9 cellular contexts compared by ENCODE assay signal in the genomic region with DNA sequence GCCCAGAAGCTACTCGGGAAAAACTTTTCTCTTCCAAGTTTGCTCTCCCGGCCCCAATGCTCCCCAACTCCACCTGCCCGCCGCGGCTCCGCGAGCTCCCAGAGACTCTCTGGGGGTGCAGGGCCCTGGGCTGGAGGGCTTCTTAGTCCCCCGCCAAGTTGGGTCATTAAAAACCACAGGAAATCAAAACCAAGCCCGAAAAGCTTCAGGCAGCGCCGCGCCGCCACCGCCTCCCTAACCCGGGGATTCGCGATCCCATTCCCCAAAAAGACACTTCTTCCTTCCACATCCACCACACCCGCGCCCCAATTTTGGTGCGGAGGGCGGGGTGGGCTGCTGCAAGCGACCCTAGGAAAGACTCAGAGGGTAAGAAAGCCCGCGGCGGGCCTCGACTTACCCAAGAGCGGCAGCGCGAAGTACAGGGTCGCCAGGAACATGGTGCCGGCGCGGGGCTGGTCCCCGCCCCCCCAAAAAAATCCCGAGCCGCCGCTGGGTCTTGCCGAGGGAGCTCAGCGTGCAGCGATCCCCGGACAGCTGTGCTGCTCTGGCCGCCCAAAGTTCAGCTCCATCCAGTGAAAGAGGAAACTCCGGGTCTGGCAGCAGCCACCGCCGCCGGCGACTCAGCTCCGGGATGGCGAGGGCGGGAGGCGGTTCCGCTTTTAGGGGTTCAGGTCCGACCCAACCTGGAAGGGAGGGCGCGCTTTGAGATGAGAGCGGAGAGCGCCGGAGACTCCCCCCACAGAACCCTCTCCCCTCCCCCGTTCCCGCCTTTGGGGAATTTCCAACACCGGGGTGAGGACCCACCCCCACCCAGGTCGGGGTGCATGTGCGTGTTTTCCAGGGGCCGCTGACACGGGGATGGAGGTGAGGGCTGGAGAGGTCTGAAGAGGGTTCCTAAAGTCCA. TPM values are rescaled to one million over a fixed set of nuclear protein-coding genes. Genes with fewer than 3 reads are reported as not detected.
DNase-seq lines count a peak whose midpoint lies in the region; ATAC-seq, FAIRE-seq and TF ChIP-seq lines count a peak whose summit lies in the region.
"Had no signal": no experiment of that assay in that cellular context is flagged by ENCODE, and none has a peak within 500 bp of the region (broad histone marks: within the 10 kb centered on the region; RNA-seq: fewer than 3 reads in every experiment).

No MANE protein-coding gene starts in this region.

- H3K27me3 Mint-ChIP-seq in activated CD8-positive, alpha-beta memory T cell treated with anti-CD3 and anti-CD28 coated beads, Interleukin-2, amount 10 ng/mL, durations not matched to agents 7 days and 5 days, result peaks cover 71% of the 10 kb centered on the region
- no peaks in the 10 kb centered on the region for H3K27me3 Mint-ChIP-seq in chondrocyte (ENCODE audit: low read depth)

- TF ChIP-seq CTCF in chondrocyte (IDR thresholded peaks at IDR 0.05) (no peak), lower leg skin (IDR thresholded peaks at IDR 0.05) (no peak), upper lobe of right lung (IDR thresholded peaks at IDR 0.05) (no peak)

- peaks cover 3% of the 10 kb centered on the region for H3K36me3 Mint-ChIP-seq in activated CD8-positive, alpha-beta memory T cell treated with anti-CD3 and anti-CD28 coated beads, Interleukin-2, amount 10 ng/mL, durations not matched to agents 7 days and 5 days
- peaks cover 3% of the 10 kb centered on the region for H3K36me3 Mint-ChIP-seq in chondrocyte (ENCODE audit: low read depth)
- H3K36me3 Mint-ChIP-seq: IgD-negative memory B cell had no signal

- H3K36me3 ChIP-seq in upper lobe of right lung, result no peaks in the 10 kb centered on the region

- ATAC-seq in activated CD8-positive, alpha-beta memory T cell treated with anti-CD3 and anti-CD28 coated beads, Interleukin-2, amount 10 ng/mL, durations not matched to agents 7 days and 5 days, result no peak
- ATAC-seq in upper lobe of right lung, result peak; percentile 26
- ATAC-seq in HG02970 (IDR thresholded peaks at IDR 0.05; ENCODE audit: low FRiP score, unreplicated experiment), result no peak
- no peak for ATAC-seq in GM19324 (IDR thresholded peaks at IDR 0.05; ENCODE audit: low FRiP score, unreplicated experiment)

- WGBS in lower leg skin, 2 donors, result 1% methylated on average over 47 to 61 of the region's 65 CpGs

- H3K4me3 ChIP-seq in lower leg skin (ENCODE audit: low read depth, poor library complexity, severe bottlenecking) (peak overlapping the region; percentile 41), upper lobe of right lung (peak overlapping the region; percentile 42)

- H3K4me3 Mint-ChIP-seq in activated CD8-positive, alpha-beta memory T cell treated with anti-CD3 and anti-CD28 coated beads, Interleukin-2, amount 10 ng/mL, durations not matched to agents 7 days and 5 days, result no peak overlapping the region
- H3K4me3 Mint-ChIP-seq in chondrocyte (ENCODE audit: unreplicated experiment), result peak overlapping the region; percentile 94

- CTCF ChIA-PET in activated CD8-positive, alpha-beta memory T cell treated with anti-CD3 and anti-CD28 coated beads, Interleukin-2, amount 10 ng/mL, durations not matched to agents 7 days and 5 days (lab: Charles Lee), result no interaction called here

- no peak overlapping the region for H3K27ac Mint-ChIP-seq in activated CD8-positive, alpha-beta memory T cell treated with anti-CD3 and anti-CD28 coated beads, Interleukin-2, amount 10 ng/mL, durations not matched to agents 7 days and 5 days
- peak overlapping the region; percentile 35 for H3K27ac Mint-ChIP-seq in chondrocyte (ENCODE audit: unreplicated experiment)
- H3K27ac Mint-ChIP-seq: IgD-negative memory B cell had no signal

- peaks cover 9% of the 10 kb centered on the region for H3K4me1 ChIP-seq in upper lobe of right lung

- peaks cover 4% of the 10 kb centered on the region for H3K4me1 Mint-ChIP-seq in activated CD8-positive, alpha-beta memory T cell treated with anti-CD3 and anti-CD28 coated beads, Interleukin-2, amount 10 ng/mL, durations not matched to agents 7 days and 5 days
- H3K4me1 Mint-ChIP-seq in chondrocyte (ENCODE audit: low read depth), result peaks cover 14% of the 10 kb centered on the region

- no peaks in the 10 kb centered on the region for H3K9me3 Mint-ChIP-seq in activated CD8-positive, alpha-beta memory T cell treated with anti-CD3 and anti-CD28 coated beads, Interleukin-2, amount 10 ng/mL, durations not matched to agents 7 days and 5 days (ENCODE audit: low read depth)
- no peaks in the 10 kb centered on the region for H3K9me3 Mint-ChIP-seq in chondrocyte (ENCODE audit: low read depth)

- TF ChIP-seq POLR2A in lower leg skin (IDR thresholded peaks at IDR 0.05), result no peak

- no peaks in the 10 kb centered on the region for H3K9me3 ChIP-seq in upper lobe of right lung

- DNase-seq in activated CD8-positive, alpha-beta memory T cell treated with anti-CD3 and anti-CD28 coated beads, Interleukin-2, amount 50 U/mL, for 48 hours, result peak; percentile 50
- DNase-seq in activated CD8-positive, alpha-beta memory T cell treated with anti-CD3 and anti-CD28 coated beads, Interleukin-2, amount 10 ng/mL, durations not matched to agents 7 days and 5 days, result no peak
- DNase-seq in chondrocyte (ENCODE audit: low spot score) (no peak), lower leg skin (ENCODE audit: low spot score in 2 of 2) (peak in 1 of 2 donors; percentile 85), upper lobe of right lung (no peak), urothelium cell line (ENCODE audit: low spot score) (no peak)

- intact Hi-C loops in lower leg skin (cut with DNase I; ENCODE audit: low total_unique reads), result no loop called here
- intact Hi-C loops in upper lobe of right lung (cut with DNase I), result no loop called here

- peaks cover 70% of the 10 kb centered on the region for H3K27me3 ChIP-seq in upper lobe of right lung

- no peak overlapping the region for H3K27ac ChIP-seq in upper lobe of right lung

- no peak for FAIRE-seq in urothelium cell line (lab: Jason Lieb, UNC)

RNA-seq across cellular contexts. Expression of gene GFRA1, which starts 1.2 kb away (rescaled TPM):
- total RNA-seq in activated CD8-positive, alpha-beta memory T cell treated with anti-CD3 and anti-CD28 coated beads, Interleukin-2, amount 10 ng/mL, durations not matched to agents 7 days and 5 days, result not detected
- total RNA-seq in chondrocyte (35.7 to 79.7 TPM (median 73.3 TPM) in 3 replicates), lower leg skin (10 to 100 TPM in 2 of 4 donors, 1 to 10 TPM in 2; 6.2 to 44.5 (median 13.4) TPM), upper lobe of right lung (3.4 TPM)

RNA-seq across cellular contexts. Expression of gene CCDC172, which starts 52.4 kb away (rescaled TPM):
- total RNA-seq in activated CD8-positive, alpha-beta memory T cell treated with anti-CD3 and anti-CD28 coated beads, Interleukin-2, amount 10 ng/mL, durations not matched to agents 7 days and 5 days, result not detected
- total RNA-seq in chondrocyte (not detected in 3 replicates), lower leg skin (not detected), upper lobe of right lung (not detected)
